ENCODE assay signal across 8 cellular contexts in the genomic region with DNA sequence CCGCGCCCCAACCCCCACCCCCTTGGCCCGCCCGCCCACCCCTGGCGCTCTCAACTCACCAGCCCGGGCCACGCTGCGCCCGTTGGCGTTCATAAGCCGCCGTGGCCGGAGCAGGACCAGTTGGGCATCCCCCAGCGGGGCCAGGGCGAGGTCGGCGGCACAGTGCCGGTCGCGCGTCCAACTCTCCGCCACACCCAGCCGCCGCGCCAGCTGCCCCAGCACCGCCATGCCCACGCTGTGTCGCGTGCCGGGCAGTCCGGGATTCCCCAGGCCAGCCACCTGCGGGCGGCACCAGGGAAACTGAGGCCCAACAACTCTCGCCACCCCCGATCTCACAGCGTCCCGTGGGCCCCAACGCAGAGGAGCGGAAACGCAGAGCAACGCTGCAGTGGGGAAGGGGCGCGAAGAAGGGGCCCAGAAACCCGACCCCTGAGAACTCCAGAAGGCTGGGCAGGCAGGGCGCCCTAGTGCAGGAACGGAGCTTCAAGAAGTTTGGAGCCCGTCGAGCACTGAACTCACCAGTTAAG. TPM values are rescaled to one million over a fixed set of nuclear protein-coding genes. Genes with fewer than 3 reads are reported as not detected.
DNase-seq lines count a peak whose midpoint lies in the region; ATAC-seq and TF ChIP-seq lines count a peak whose summit lies in the region.

No MANE protein-coding gene starts in this region.

- H3K27me3 ChIP-seq in MM.1S (replicated peaks; ENCODE audit: insufficient read depth, low read length): no peaks in the 10 kb centered on the region

- H4K20me1 ChIP-seq in MM.1S (ENCODE audit: insufficient read depth, low read length): no peaks in the 10 kb centered on the region

- no peaks in the 10 kb centered on the region for H3K27me3 Mint-ChIP-seq in activated CD4-positive, alpha-beta T cell treated with anti-CD3 and anti-CD28 coated beads for 36 hours
- H3K27me3 Mint-ChIP-seq in dendritic cell treated with granulocyte-macrophage colony-stimulating factor and Interleukin-4, amounts not matched to agents 40 ng/mL and 50 ng/mL, for 4 days: peaks cover 18% of the 10 kb centered on the region
- no peaks in the 10 kb centered on the region for H3K27me3 Mint-ChIP-seq in mesothelial cell of epicardium (ENCODE audit: low read depth)

- no peaks in the 10 kb centered on the region for H3K9me3 Mint-ChIP-seq in activated CD4-positive, alpha-beta T cell treated with anti-CD3 and anti-CD28 coated beads for 36 hours (ENCODE audit: low read depth)
- no peaks in the 10 kb centered on the region for H3K9me3 Mint-ChIP-seq in dendritic cell treated with granulocyte-macrophage colony-stimulating factor and Interleukin-4, amounts not matched to agents 40 ng/mL and 50 ng/mL, for 4 days
- H3K9me3 Mint-ChIP-seq in mesothelial cell of epicardium: no peaks in the 10 kb centered on the region

- DNase-seq in activated CD4-positive, alpha-beta T cell treated with anti-CD3 and anti-CD28 coated beads for 36 hours: peak; percentile 36
- DNase-seq in activated CD4-positive, alpha-beta T cell treated with anti-CD3 and anti-CD28 coated beads for 1 hour: no peak
- peak; percentile 7 for DNase-seq in MM.1S
- DNase-seq in mesothelial cell of epicardium (ENCODE audit: low spot score in 2 of 2, unreplicated experiment in 2 of 2): no peak
- DNase-seq in GM19240 (ENCODE audit: insufficient read length, low spot score): no peak
- DNase-seq in NCI-H128 (lab: John Stamatoyannopoulos, UW; ENCODE audit: unreplicated experiment): no peak

- H3K4me3 ChIP-seq in MM.1S (ENCODE audit: low read length): peak overlapping the region; percentile 80

- ATAC-seq in activated CD4-positive, alpha-beta T cell treated with anti-CD3 and anti-CD28 coated beads for 36 hours: peak; percentile 13
- no peak for ATAC-seq in GM21367 (IDR thresholded peaks at IDR 0.05; ENCODE audit: unreplicated experiment)

- peak overlapping the region; percentile 66 for H3K9ac ChIP-seq in MM.1S (ENCODE audit: low read length)

- TF ChIP-seq CTCF in MM.1S (IDR thresholded peaks at IDR 0.05; ENCODE audit: low read length) (no peak), mesothelial cell of epicardium (IDR thresholded peaks at IDR 0.05; ENCODE audit: unreplicated experiment) (no peak)

- H3K27ac Mint-ChIP-seq in activated CD4-positive, alpha-beta T cell treated with anti-CD3 and anti-CD28 coated beads for 36 hours: peak overlapping the region; percentile 97
- H3K27ac Mint-ChIP-seq in dendritic cell treated with granulocyte-macrophage colony-stimulating factor and Interleukin-4, amounts not matched to agents 40 ng/mL and 50 ng/mL, for 4 days: peak overlapping the region; percentile 90
- H3K27ac Mint-ChIP-seq in mesothelial cell of epicardium: peak overlapping the region; percentile 92

- H3K4me1 ChIP-seq in MM.1S (ENCODE audit: low read length): no peaks in the 10 kb centered on the region

- H3K4me1 Mint-ChIP-seq in activated CD4-positive, alpha-beta T cell treated with anti-CD3 and anti-CD28 coated beads for 36 hours: peaks cover 21% of the 10 kb centered on the region
- H3K4me1 Mint-ChIP-seq in dendritic cell treated with granulocyte-macrophage colony-stimulating factor and Interleukin-4, amounts not matched to agents 40 ng/mL and 50 ng/mL, for 4 days (ENCODE audit: low read depth): peaks cover 37% of the 10 kb centered on the region
- H3K4me1 Mint-ChIP-seq in mesothelial cell of epicardium: peaks cover 16% of the 10 kb centered on the region

- peak overlapping the region; percentile 92 for H3K4me3 Mint-ChIP-seq in activated CD4-positive, alpha-beta T cell treated with anti-CD3 and anti-CD28 coated beads for 36 hours
- peak overlapping the region; percentile 98 for H3K4me3 Mint-ChIP-seq in dendritic cell treated with granulocyte-macrophage colony-stimulating factor and Interleukin-4, amounts not matched to agents 40 ng/mL and 50 ng/mL, for 4 days
- peak overlapping the region; percentile 91 for H3K4me3 Mint-ChIP-seq in mesothelial cell of epicardium

- H3K79me2 ChIP-seq in MM.1S (ENCODE audit: low read length): no peaks in the 10 kb centered on the region

- peak overlapping the region; percentile 73 for H3K4me2 ChIP-seq in MM.1S (ENCODE audit: low read depth, low read length)

- POLR2A ChIA-PET in activated CD4-positive, alpha-beta T cell treated with anti-CD3 and anti-CD28 coated beads for 36 hours (lab: Charles Lee): interaction anchor here (1.2 to 1.3 kb wide), 2 partner anchors 20 to 263 kb away, joined by 3 to 6 read pairs; a partner anchor contains a TSS

- H3K9me2 ChIP-seq in MM.1S (replicated peaks; ENCODE audit: insufficient read depth, low read length): no peaks in the 10 kb centered on the region

- H3K9me3 ChIP-seq in MM.1S (replicated peaks; ENCODE audit: insufficient read depth, low read length): no peaks in the 10 kb centered on the region

- intact Hi-C loops in activated CD4-positive, alpha-beta T cell treated with anti-CD3 and anti-CD28 coated beads for 36 hours (cut with DNase I, micrococcal nuclease): loop anchor here (1.0 to 5.0 kb wide), 15 partner anchors 16 to 798 kb away; a partner anchor contains a TSS
- intact Hi-C loops in dendritic cell treated with granulocyte-macrophage colony-stimulating factor and Interleukin-4, amounts not matched to agents 40 ng/mL and 50 ng/mL, for 4 days (cut with micrococcal nuclease): loop anchor here (1.0 kb wide), 2 partner anchors 16 to 19 kb away; no protein-coding TSS in a partner anchor

- H3K36me3 Mint-ChIP-seq in activated CD4-positive, alpha-beta T cell treated with anti-CD3 and anti-CD28 coated beads for 36 hours (ENCODE audit: low read depth): peaks cover 3% of the 10 kb centered on the region
- H3K36me3 Mint-ChIP-seq in dendritic cell treated with granulocyte-macrophage colony-stimulating factor and Interleukin-4, amounts not matched to agents 40 ng/mL and 50 ng/mL, for 4 days (ENCODE audit: low read depth): peaks cover 21% of the 10 kb centered on the region
- H3K36me3 Mint-ChIP-seq in mesothelial cell of epicardium: no peaks in the 10 kb centered on the region

- H3K27ac ChIP-seq in MM.1S (ENCODE audit: low read length): peak overlapping the region; percentile 2; the same call in 1 of the 2 replicates

- H2AFZ ChIP-seq in MM.1S (ENCODE audit: low read length): peak overlapping the region; percentile 89

- H3K36me3 ChIP-seq in MM.1S (replicated peaks; ENCODE audit: insufficient read depth, low read length): no peaks in the 10 kb centered on the region

- no peaks in the 10 kb centered on the region for H3F3A ChIP-seq in MM.1S (ENCODE audit: insufficient read depth, low read length)

- CTCF ChIA-PET in activated CD4-positive, alpha-beta T cell treated with anti-CD3 and anti-CD28 coated beads for 36 hours (lab: Charles Lee): interaction anchor here (1.1 to 2.6 kb wide), 4 partner anchors 20 to 206 kb away, joined by 3 to 14 read pairs (median 4); a partner anchor contains a TSS

RNA-seq across cellular contexts. Expression of a gene that starts 0.5 kb away (rescaled TPM):
- 10 to 100 TPM; 12.9 to 15.1 TPM for total RNA-seq in activated CD4-positive, alpha-beta T cell treated with anti-CD3 and anti-CD28 coated beads for 36 hours
- 9.4 to 10.3 TPM (median 9.5 TPM) in 3 replicates for total RNA-seq in mesothelial cell of epicardium

RNA-seq across cellular contexts. Expression of a gene that starts 0.9 kb away (rescaled TPM):
- total RNA-seq in activated CD4-positive, alpha-beta T cell treated with anti-CD3 and anti-CD28 coated beads for 36 hours: under 1 TPM; 0.16 to 0.30 TPM
- total RNA-seq in mesothelial cell of epicardium: 0.07 TPM in 1 of 3 replicates, not detected in the others

RNA-seq across cellular contexts. Expression of a gene that starts 8.2 kb away (rescaled TPM):
- total RNA-seq in activated CD4-positive, alpha-beta T cell treated with anti-CD3 and anti-CD28 coated beads for 36 hours: not detected
- total RNA-seq in mesothelial cell of epicardium: 0.34 to 0.49 TPM (median 0.41 TPM) in 3 replicates

RNA-seq across cellular contexts. Expression of a gene that starts 20.1 kb away (rescaled TPM):
- total RNA-seq in activated CD4-positive, alpha-beta T cell treated with anti-CD3 and anti-CD28 coated beads for 36 hours: 10 to 100 TPM; 11.3 to 14.0 TPM
- 14.0 to 17.3 TPM (median 15.9 TPM) in 3 replicates for total RNA-seq in mesothelial cell of epicardium

Comparison
In these comparisons a context has a peak if more than half of its experiments do, and no peak if none do; other contexts are left out.
1. DNase-seq: peak in activated CD4-positive, alpha-beta T cell treated with anti-CD3 and anti-CD28 coated beads for 36 hours (single experiment) and MM.1S (single experiment); none in activated CD4-positive, alpha-beta T cell treated with anti-CD3 and anti-CD28 coated beads for 1 hour (single experiment), mesothelial cell of epicardium (0 of 2), GM19240 (single experiment) and NCI-H128 (single experiment).
2. Peak in every context shown above with its lines, with median percentiles within 50 percentile points of each other: H3K27ac Mint-ChIP-seq and H3K4me3 Mint-ChIP-seq.